In genomic region chr1:55047611-55048010, GRCh38 we compare ENCODE assay signal across 34 cellular contexts. TPM values are rescaled to one million over a fixed set of nuclear protein-coding genes. Genes with fewer than 3 reads are reported as not detected.
"Had no signal": no experiment of that assay in that cellular context is flagged by ENCODE, and none has a peak within 500 bp of the region (broad histone marks: within the 10 kb centered on the region; RNA-seq: fewer than 3 reads in every experiment).

No MANE protein-coding gene starts in this region.

- H3K4me1 ChIP-seq: ascending aorta, breast epithelium had no signal

- H3K27me3 Mint-ChIP-seq: activated CD8-positive, alpha-beta T cell treated with anti-CD3 and anti-CD28 coated beads for 36 hours; activated T-helper 17 cell treated with anti-CD3 and anti-CD28 coated beads, Interleukin-2, amount 50 U/mL, for 72 hours; brain had no signal

- H3K9me3 ChIP-seq: ascending aorta, breast epithelium, esophagus muscularis mucosa, gastrocnemius medialis, heart left ventricle had no signal

- H3K27me3 ChIP-seq: ascending aorta, breast epithelium, cardiac muscle cell, esophagus muscularis mucosa, foreskin keratinocyte, gastrocnemius medialis, heart left ventricle, hepatocyte had no signal

- H3K4me3 Mint-ChIP-seq: activated B cell treated with CpG ODN at 0.5 μM for 24 hours; activated CD8-positive, alpha-beta T cell treated with anti-CD3 and anti-CD28 coated beads for 36 hours; activated naive CD4-positive, alpha-beta T cell treated with anti-CD3 and anti-CD28 coated beads, Interleukin-2, amount 10 ng/mL, durations not matched to agents 7 days and 5 days; activated naive CD8-positive, alpha-beta T cell treated with anti-CD3 and anti-CD28 coated beads, Interleukin-2, amount 10 ng/mL, durations not matched to agents 7 days and 5 days; activated T-cell treated with anti-CD3 and anti-CD28 coated beads, Interleukin-2, amount 50 U/mL, for 4 hours; activated T-helper 17 cell treated with anti-CD3 and anti-CD28 coated beads, Interleukin-2, amount 50 U/mL, for 72 hours; brain; dendritic cell treated with granulocyte-macrophage colony-stimulating factor and Interleukin-4, amounts not matched to agents 40 ng/mL and 50 ng/mL, for 4 days; endodermal cell had no signal

- H3K4me1 Mint-ChIP-seq: activated B cell treated with CpG ODN at 0.5 μM for 24 hours; activated naive CD4-positive, alpha-beta T cell treated with anti-CD3 and anti-CD28 coated beads, Interleukin-2, amount 10 ng/mL, durations not matched to agents 7 days and 5 days; activated naive CD8-positive, alpha-beta T cell treated with anti-CD3 and anti-CD28 coated beads, Interleukin-2, amount 10 ng/mL, durations not matched to agents 7 days and 5 days; activated T-helper 17 cell treated with anti-CD3 and anti-CD28 coated beads, Interleukin-2, amount 50 U/mL, for 72 hours had no signal

- H3K36me3 Mint-ChIP-seq: activated naive CD4-positive, alpha-beta T cell treated with anti-CD3 and anti-CD28 coated beads, Interleukin-2, amount 10 ng/mL, durations not matched to agents 7 days and 5 days; activated naive CD4-positive, alpha-beta T cell treated with anti-CD3 and anti-CD28 coated beads, Interleukin-2, amount 50 U/mL, for 72 hours; activated naive CD8-positive, alpha-beta T cell treated with anti-CD3 and anti-CD28 coated beads, Interleukin-2, amount 10 ng/mL, durations not matched to agents 7 days and 5 days; brain had no signal

- H3K27ac ChIP-seq: ascending aorta, breast epithelium, cardiac muscle cell, coronary artery, dorsolateral prefrontal cortex, esophagus muscularis mucosa, foreskin keratinocyte, gastrocnemius medialis, heart left ventricle, hepatocyte, VCaP had no signal

- H3K9me3 Mint-ChIP-seq: activated B cell treated with CpG ODN at 0.5 μM for 24 hours; activated CD8-positive, alpha-beta T cell treated with anti-CD3 and anti-CD28 coated beads for 36 hours; activated naive CD4-positive, alpha-beta T cell treated with anti-CD3 and anti-CD28 coated beads, Interleukin-2, amount 10 ng/mL, durations not matched to agents 7 days and 5 days; activated naive CD4-positive, alpha-beta T cell treated with anti-CD3 and anti-CD28 coated beads, Interleukin-2, amount 50 U/mL, for 72 hours; activated naive CD8-positive, alpha-beta T cell treated with anti-CD3 and anti-CD28 coated beads, Interleukin-2, amount 10 ng/mL, durations not matched to agents 7 days and 5 days; activated T-cell treated with anti-CD3 and anti-CD28 coated beads, Interleukin-2, amount 50 U/mL, for 4 hours; activated T-helper 17 cell treated with anti-CD3 and anti-CD28 coated beads, Interleukin-2, amount 50 U/mL, for 72 hours; brain; dendritic cell treated with granulocyte-macrophage colony-stimulating factor and Interleukin-4, amounts not matched to agents 40 ng/mL and 50 ng/mL, for 4 days; endodermal cell had no signal

- ATAC-seq: activated CD4-positive, CD25-positive, alpha-beta regulatory T cell treated with anti-CD3 and anti-CD28 coated beads, Interleukin-2, amount 50 U/mL, for 24 hours; activated CD8-positive, alpha-beta T cell treated with anti-CD3 and anti-CD28 coated beads for 36 hours; activated naive CD4-positive, alpha-beta T cell treated with anti-CD3 and anti-CD28 coated beads, Interleukin-2, amount 50 U/mL, for 72 hours; activated T-cell treated with anti-CD3 and anti-CD28 coated beads, Interleukin-2, amount 50 U/mL, for 4 hours; activated T-helper 17 cell treated with anti-CD3 and anti-CD28 coated beads, Interleukin-2, amount 50 U/mL, for 72 hours; foreskin keratinocyte; gastrocnemius medialis; heart left ventricle had no signal

- DNase-seq: activated B cell treated with CpG ODN at 0.5 μM for 24 hours; activated CD4-positive, alpha-beta T cell treated with anti-CD3 and anti-CD28 coated beads for 48 hours; activated CD4-positive, alpha-beta T cell treated with anti-CD3 and anti-CD28 coated beads, Interleukin-2, amount 50 U/mL, for 1 hour; activated CD4-positive, alpha-beta T cell treated with anti-CD3 and anti-CD28 coated beads, Interleukin-2, amount 50 U/mL, for 48 hours; activated CD8-positive, alpha-beta memory T cell treated with anti-CD3 and anti-CD28 coated beads for 24 hours; activated CD8-positive, alpha-beta T cell treated with anti-CD3 and anti-CD28 coated beads for 36 hours; activated gamma-delta T cell; activated naive CD4-positive, alpha-beta T cell; activated naive CD4-positive, alpha-beta T cell treated with anti-CD3 and anti-CD28 coated beads, Interleukin-2, amount 10 ng/mL, durations not matched to agents 7 days and 5 days; activated naive CD8-positive, alpha-beta T cell treated with anti-CD3 and anti-CD28 coated beads, Interleukin-2, amount 10 ng/mL, durations not matched to agents 7 days and 5 days; activated T-cell treated with anti-CD3 and anti-CD28 coated beads, Interleukin-2, amount 50 U/mL, for 4 hours; cerebellar nuclear complex; effector memory CD4-positive, alpha-beta T cell; endodermal cell; foreskin keratinocyte; gastrocnemius medialis; glutamatergic neuron; heart left ventricle; T-helper 2 cell had no signal

- H2AFZ ChIP-seq: hepatocyte had no signal

- H3K36me3 ChIP-seq: ascending aorta, breast epithelium, cardiac muscle cell, esophagus muscularis mucosa, gastrocnemius medialis, heart left ventricle had no signal

- H3K4me2 ChIP-seq: hepatocyte had no signal

- H3K27ac Mint-ChIP-seq: activated B cell treated with CpG ODN at 0.5 μM for 24 hours; activated CD8-positive, alpha-beta T cell treated with anti-CD3 and anti-CD28 coated beads for 36 hours; activated naive CD4-positive, alpha-beta T cell treated with anti-CD3 and anti-CD28 coated beads, Interleukin-2, amount 10 ng/mL, durations not matched to agents 7 days and 5 days; activated naive CD8-positive, alpha-beta T cell treated with anti-CD3 and anti-CD28 coated beads, Interleukin-2, amount 10 ng/mL, durations not matched to agents 7 days and 5 days; activated T-helper 17 cell treated with anti-CD3 and anti-CD28 coated beads, Interleukin-2, amount 50 U/mL, for 72 hours; dendritic cell treated with granulocyte-macrophage colony-stimulating factor and Interleukin-4, amounts not matched to agents 40 ng/mL and 50 ng/mL, for 4 days; endodermal cell had no signal

- H3K4me3 ChIP-seq: ascending aorta, breast epithelium, cardiac muscle cell, coronary artery, dorsolateral prefrontal cortex, esophagus muscularis mucosa, gastrocnemius medialis, heart left ventricle, hepatocyte had no signal

RNA-seq across cellular contexts. Expression of gene PCSK9, which starts 8.3 kb away (rescaled TPM):
- total RNA-seq: activated B cell treated with CpG ODN at 0.5 μM for 24 hours; activated CD8-positive, alpha-beta T cell treated with anti-CD3 and anti-CD28 coated beads for 36 hours; activated naive CD4-positive, alpha-beta T cell treated with anti-CD3 and anti-CD28 coated beads, Interleukin-2, amount 50 U/mL, for 72 hours; activated naive CD8-positive, alpha-beta T cell treated with anti-CD3 and anti-CD28 coated beads, Interleukin-2, amount 10 ng/mL, durations not matched to agents 7 days and 5 days; activated T-helper 17 cell treated with anti-CD3 and anti-CD28 coated beads, Interleukin-2, amount 50 U/mL, for 72 hours; ascending aorta; T-helper 1 cell treated with Interleukin-12 subunit alpha and Interleukin-12 subunit beta and Interleukin-4 antibody, amounts not matched to agents 30 ng/mL and 1 ng/mL, for 36 hours had no signal
- polyA plus RNA-seq: cardiac muscle cell had no signal

RNA-seq across cellular contexts. Expression of gene BSND, which starts 48.9 kb away (rescaled TPM):
- total RNA-seq: activated B cell treated with CpG ODN at 0.5 μM for 24 hours; activated CD8-positive, alpha-beta T cell treated with anti-CD3 and anti-CD28 coated beads for 36 hours; activated naive CD8-positive, alpha-beta T cell treated with anti-CD3 and anti-CD28 coated beads, Interleukin-2, amount 10 ng/mL, durations not matched to agents 7 days and 5 days; activated T-cell treated with anti-CD3 and anti-CD28 coated beads, Interleukin-2, amount 50 U/mL, for 4 hours; ascending aorta; cardiac muscle cell; epithelial cell of proximal tubule; esophagus muscularis mucosa; foreskin keratinocyte; gastrocnemius medialis; heart left ventricle; T-helper 1 cell treated with Interleukin-12 subunit alpha and Interleukin-12 subunit beta and Interleukin-4 antibody, amounts not matched to agents 30 ng/mL and 1 ng/mL, for 36 hours had no signal
- polyA plus RNA-seq: cardiac muscle cell, foreskin keratinocyte, heart left ventricle had no signal
